ENCODE assay signal across 9 cellular contexts in the genomic region with DNA sequence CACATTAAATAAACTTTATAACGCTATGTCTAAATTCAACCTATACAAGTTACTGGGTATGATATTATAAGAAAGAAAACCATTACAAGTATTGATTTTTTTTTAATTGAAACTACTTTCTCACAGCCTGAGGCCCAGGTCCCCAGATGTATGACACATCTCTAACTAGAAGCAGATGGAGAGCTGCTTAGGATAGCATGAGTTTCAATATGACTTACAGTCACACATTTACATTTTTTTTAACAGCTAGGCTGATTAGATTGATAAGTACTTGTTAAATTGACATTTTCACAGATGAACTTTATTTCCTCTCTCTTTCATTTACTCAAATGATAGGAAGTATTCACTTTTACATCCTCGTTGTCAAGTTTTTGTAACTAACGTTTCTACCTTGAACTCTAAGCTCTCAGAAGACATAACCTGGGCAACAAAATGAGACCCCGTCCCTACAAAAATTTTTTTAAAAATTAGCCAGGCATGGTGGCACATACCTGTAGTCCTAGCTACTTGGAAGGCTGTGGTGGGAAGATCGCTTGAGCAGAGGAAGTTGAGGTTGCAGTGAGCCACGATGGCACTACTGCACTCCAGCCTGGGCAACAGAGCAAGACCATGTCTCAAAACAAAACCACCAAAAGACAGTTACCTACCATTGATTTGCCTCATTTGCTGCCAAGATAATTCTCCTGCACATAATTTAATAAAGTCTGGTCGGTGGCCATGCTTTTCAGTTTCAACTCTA. TPM values are rescaled to one million over a fixed set of nuclear protein-coding genes. Genes with fewer than 3 reads are reported as not detected.
DNase-seq lines count a peak whose midpoint lies in the region; ATAC-seq lines count a peak whose summit lies in the region.
"Had no signal": no experiment of that assay in that cellular context is flagged by ENCODE, and none has a peak within 500 bp of the region (broad histone marks: within the 10 kb centered on the region; RNA-seq: fewer than 3 reads in every experiment).

No MANE protein-coding gene starts in this region.

- ATAC-seq in GM18517 (IDR thresholded peaks at IDR 0.05; ENCODE audit: unreplicated experiment): peak; percentile 92
- ATAC-seq in GM21737 (IDR thresholded peaks at IDR 0.05; ENCODE audit: unreplicated experiment): peak; percentile 90
- no peak for ATAC-seq in Right ventricle myocardium inferior

- H3K9me3 ChIP-seq in KOPT-K1 (ENCODE audit: insufficient read depth, low read length, poor library complexity, severe bottlenecking): no peaks in the 10 kb centered on the region

- DNase-seq in glomerular visceral epithelial cell (ENCODE audit: extremely low spot score) (peak; percentile 35), Right ventricle myocardium inferior (ENCODE audit: missing footprints) (no peak), hepatic stellate cell (ENCODE audit: low spot score) (no peak), caudate nucleus (lab: John Stamatoyannopoulos, UW) (no peak), HUDEP-2 (lab: John Stamatoyannopoulos, UW; ENCODE audit: unreplicated experiment in 76 of 76) (no peak)

- intact Hi-C loops in Right ventricle myocardium inferior (cut with DNase I): no loop called here

- no peaks in the 10 kb centered on the region for H3K36me3 ChIP-seq in KOPT-K1 (ENCODE audit: insufficient read depth, low read length)

- H3K27ac ChIP-seq in KOPT-K1 (ENCODE audit: low read depth, low read length, poor library complexity, severe bottlenecking): peak overlapping the region; percentile 73
- no peak overlapping the region for H3K27ac ChIP-seq in caudate nucleus (ENCODE audit: low read depth, low read length)
- H3K27ac ChIP-seq: epithelial cell of prostate had no signal

RNA-seq across cellular contexts. Expression of gene STK39, which starts 52.4 kb away (rescaled TPM):
- total RNA-seq in Right ventricle myocardium inferior: 17.7 TPM
